In the genomic region with DNA sequence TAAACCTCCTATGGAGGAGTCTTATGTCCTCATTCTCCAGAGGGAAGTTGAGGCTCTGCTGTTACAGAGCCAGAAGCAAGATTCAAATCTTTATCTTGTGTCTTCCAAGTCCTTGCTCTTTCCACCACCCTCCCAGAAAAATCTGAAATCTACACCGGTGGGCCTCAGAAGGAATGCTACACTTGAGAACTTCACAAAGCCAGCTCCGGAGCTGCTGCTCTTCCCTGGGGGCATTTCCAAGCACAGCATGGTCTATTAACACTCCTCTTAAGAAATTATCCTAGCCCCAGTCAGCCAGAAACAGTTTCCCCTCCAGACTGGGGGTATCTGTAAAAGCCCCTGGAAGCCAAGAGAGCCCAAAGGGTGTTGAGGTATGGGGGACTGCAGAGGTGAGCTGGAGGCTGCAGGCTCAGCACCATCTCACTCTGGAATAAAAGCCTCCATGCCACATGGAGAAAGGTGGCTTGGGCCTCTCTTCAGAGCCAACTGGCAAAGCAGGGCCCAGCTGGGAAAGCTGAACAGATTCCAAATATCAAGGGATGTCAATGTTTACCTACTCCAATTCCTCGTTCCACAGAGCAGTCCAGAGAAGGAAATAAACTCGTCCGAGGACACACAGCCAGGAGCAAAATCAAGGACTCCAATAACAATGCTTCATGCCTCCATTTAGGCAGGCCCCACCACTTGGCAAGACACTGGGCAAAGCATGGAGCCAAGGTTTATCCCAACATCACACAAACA, we compare ENCODE assay signal across 9 cellular contexts. TPM values are rescaled to one million over a fixed set of nuclear protein-coding genes. Genes with fewer than 3 reads are reported as not detected.
DNase-seq lines count a peak whose midpoint lies in the region; ATAC-seq and TF ChIP-seq lines count a peak whose summit lies in the region.
"Had no signal": no experiment of that assay in that cellular context is flagged by ENCODE, and none has a peak within 500 bp of the region (broad histone marks: within the 10 kb centered on the region; RNA-seq: fewer than 3 reads in every experiment).

No MANE protein-coding gene starts in this region.

- POLR2A ChIA-PET in MCF 10A (lab: Yijun Ruan, JAX), result interaction anchor here (1.0 to 3.7 kb wide), 7 partner anchors 9 to 101 kb away, joined by 3 to 16 read pairs (median 4); partner anchors contain the start of gene PTGR2
- POLR2A ChIA-PET in naive thymus-derived CD4-positive, alpha-beta T cell (lab: Charles Lee), result interaction anchor here (0.7 to 13.4 kb wide), 6 partner anchors 8 to 39 kb away, joined by 3 to 267 read pairs (median 5); a partner anchor contains a TSS

- 33% methylated on average over 5 of the region's 5 CpGs for WGBS in right cardiac atrium

- H3K27me3 Mint-ChIP-seq in MCF 10A (ENCODE audit: insufficient read depth, unreplicated experiment), result no peaks in the 10 kb centered on the region
- no peaks in the 10 kb centered on the region for H3K27me3 Mint-ChIP-seq in naive thymus-derived CD4-positive, alpha-beta T cell

- H3K27me3 ChIP-seq in right cardiac atrium (ENCODE audit: control insufficient read depth, insufficient read depth), result no peaks in the 10 kb centered on the region
- no peaks in the 10 kb centered on the region for H3K27me3 ChIP-seq in naive thymus-derived CD4-positive, alpha-beta T cell (ENCODE audit: control insufficient read depth in 2 of 2, insufficient read depth in 2 of 2, low read length in 2 of 2)

- CTCF ChIA-PET in MCF 10A (lab: Yijun Ruan, JAX), result interaction anchor here (0.6 to 3.8 kb wide), 2 partner anchors 21 to 71 kb away, joined by 4 to 15 read pairs; no protein-coding TSS in a partner anchor
- CTCF ChIA-PET in naive thymus-derived CD4-positive, alpha-beta T cell (lab: Charles Lee), result interaction anchor here (0.8 to 1.4 kb wide), 2 partner anchors 8 to 9 kb away, joined by 4 to 5 read pairs; no protein-coding TSS in a partner anchor

- ATAC-seq in right cardiac atrium, result no peak
- ATAC-seq in left cardiac atrium, result no peak
- no peak for ATAC-seq in naive thymus-derived CD4-positive, alpha-beta T cell
- no peak for ATAC-seq in HG03139 (IDR thresholded peaks at IDR 0.05; ENCODE audit: unreplicated experiment)

- no peak overlapping the region for H3K4me3 ChIP-seq in right cardiac atrium (ENCODE audit: low read length)
- H3K4me3 ChIP-seq in naive thymus-derived CD4-positive, alpha-beta T cell (ENCODE audit: low read length), result no peak overlapping the region

- BruUV-seq in MCF 10A (replicated peaks; lab: Mats Ljungman, UMichigan), result no TSS peak

- no peak overlapping the region for H3K4me3 Mint-ChIP-seq in MCF 10A (ENCODE audit: unreplicated experiment)
- peak overlapping the region; percentile 3 to 97 (median 44) for H3K4me3 Mint-ChIP-seq in naive thymus-derived CD4-positive, alpha-beta T cell

- TF ChIP-seq CTCF in MCF 10A (IDR thresholded peaks at IDR 0.05; ENCODE audit: unreplicated experiment), result no peak
- TF ChIP-seq CTCF in GM10266 (IDR thresholded peaks at IDR 0.05; ENCODE audit: control insufficient read depth, insufficient read depth, low read depth, missing control alignments), result no peak

- no peak for DNase-seq in right cardiac atrium
- DNase-seq in left cardiac atrium, result no peak
- DNase-seq in MCF 10A (ENCODE audit: unreplicated experiment), result no peak
- no peak for DNase-seq in naive thymus-derived CD4-positive, alpha-beta T cell
- DNase-seq in GM10266 (ENCODE audit: extremely low spot score), result no peak
- no peak for DNase-seq in posterior cingulate gyrus
- no peak for DNase-seq in activated effector memory CD4-positive, alpha-beta T cell treated with Interleukin-2 at 50 U/mL for 16 hours
- DNase-seq: amniotic stem cell had no signal

- no peaks in the 10 kb centered on the region for H3K9me3 Mint-ChIP-seq in MCF 10A (ENCODE audit: unreplicated experiment)
- no peaks in the 10 kb centered on the region for H3K9me3 Mint-ChIP-seq in naive thymus-derived CD4-positive, alpha-beta T cell

- H3K4me1 Mint-ChIP-seq in MCF 10A (ENCODE audit: insufficient read depth, unreplicated experiment), result peaks cover 73% of the 10 kb centered on the region
- H3K4me1 Mint-ChIP-seq in naive thymus-derived CD4-positive, alpha-beta T cell, result peaks cover 75 to 100% (median 98%) of the 10 kb centered on the region in 7 donors

- H3K27ac ChIP-seq in right cardiac atrium (ENCODE audit: low read length), result peak overlapping the region; percentile 38
- H3K27ac ChIP-seq in naive thymus-derived CD4-positive, alpha-beta T cell (ENCODE audit: low read depth, low read length), result peak overlapping the region; percentile 48

- peaks cover 69% of the 10 kb centered on the region for H3K4me1 ChIP-seq in right cardiac atrium (ENCODE audit: control insufficient read depth, insufficient read depth, low read length)
- H3K4me1 ChIP-seq in naive thymus-derived CD4-positive, alpha-beta T cell (ENCODE audit: control insufficient read depth in 2 of 2, insufficient read depth in 2 of 2, low read length in 2 of 2), result peaks cover 90 to 94% of the 10 kb centered on the region in 2 donors

- H3K9me3 ChIP-seq in right cardiac atrium (ENCODE audit: control insufficient read depth, low read length), result no peaks in the 10 kb centered on the region
- H3K9me3 ChIP-seq in naive thymus-derived CD4-positive, alpha-beta T cell (ENCODE audit: control insufficient read depth in 2 of 3, low read length in 3 of 3), result no peaks in the 10 kb centered on the region

- peaks cover 6% of the 10 kb centered on the region for H3K36me3 Mint-ChIP-seq in MCF 10A (ENCODE audit: insufficient read depth, unreplicated experiment)
- H3K36me3 Mint-ChIP-seq in naive thymus-derived CD4-positive, alpha-beta T cell, result peaks cover 0 to 10% (median 0%) of the 10 kb centered on the region in 5 donors

- intact Hi-C loops in right cardiac atrium (cut with DNase I) (loop anchor here in 2 of 4 donors (5.0 kb wide), 1 partner anchor 37 kb away; no protein-coding TSS in a partner anchor), left cardiac atrium (cut with DNase I) (no loop called here), MCF 10A (cut with micrococcal nuclease) (loop anchor here (5.0 kb wide), 1 partner anchor 37 kb away; no protein-coding TSS in a partner anchor), posterior cingulate gyrus (cut with DNase I) (loop anchor here (10.0 kb wide), 1 partner anchor 74 kb away; no protein-coding TSS in a partner anchor)
- intact Hi-C loops in naive thymus-derived CD4-positive, alpha-beta T cell (cut with micrococcal nuclease), result loop anchor here in 1 of 2 donors (10.0 kb wide), 1 partner anchor 334 kb away; the partner anchor contains the start of genes ALDH6A1 and LIN52

- peak overlapping the region; percentile 89 for H3K27ac Mint-ChIP-seq in MCF 10A (ENCODE audit: low read depth, unreplicated experiment)
- H3K27ac Mint-ChIP-seq in naive thymus-derived CD4-positive, alpha-beta T cell, result peak overlapping the region in 8 of 9 donors; percentile 54 to 99 (median 93)

- H3K36me3 ChIP-seq in naive thymus-derived CD4-positive, alpha-beta T cell (ENCODE audit: control insufficient read depth in 2 of 3, insufficient read depth in 3 of 3, low read length in 3 of 3), result no peaks in the 10 kb centered on the region

RNA-seq across cellular contexts. Expression of gene PNMA1, which starts 36.1 kb away (rescaled TPM):
- total RNA-seq in right cardiac atrium, result 10 to 100 TPM; 25.6 to 36.3 (median 30.0) TPM
- polyA plus RNA-seq in right cardiac atrium, result 18.0 TPM
- 10 to 100 TPM; 25.9 to 29.6 TPM for total RNA-seq in left cardiac atrium
- 43.3 and 46.3 TPM in 2 replicates for total RNA-seq in MCF 10A (2022)
- total RNA-seq in naive thymus-derived CD4-positive, alpha-beta T cell, result 10 to 100 TPM; 21.6 to 40.4 (median 37.1) TPM
- 10 to 100 TPM; 43.5 to 44.0 TPM for polyA plus RNA-seq in naive thymus-derived CD4-positive, alpha-beta T cell

Comparison
In these comparisons a context has a peak if more than half of its experiments do, and no peak if none do; other contexts are left out.
1. intact Hi-C loops: an anchor here in MCF 10A (5.0 kb wide) and posterior cingulate gyrus (10.0 kb wide); none called in left cardiac atrium.